In genomic region chr6:29947292-29947980, GRCh38 we compare ENCODE assay signal across 20 cellular contexts. TPM values are rescaled to one million over a fixed set of nuclear protein-coding genes. Genes with fewer than 3 reads are reported as not detected.
A peak's percentile ranks its signal among the peaks of the same experiment; 100 is the strongest.
DNase-seq lines count a peak whose midpoint lies in the region; ATAC-seq and TF ChIP-seq lines count a peak whose summit lies in the region.
"Had no signal": no experiment of that assay in that cellular context is flagged by ENCODE, and none has a peak within 500 bp of the region (broad histone marks: within the 10 kb centered on the region; RNA-seq: fewer than 3 reads in every experiment).

No MANE protein-coding gene starts in this region.

- H3K36me3 Mint-ChIP-seq in T-cell = peaks cover 55% of the 10 kb centered on the region

- H3K27ac ChIP-seq in mesenchymal stem cell (ENCODE audit: low read length, poor library complexity, severe bottlenecking) = no peak overlapping the region
- H3K27ac ChIP-seq in MM.1S (ENCODE audit: low read length) = no peak overlapping the region
- H3K27ac ChIP-seq: 22Rv1, adrenal gland, foreskin keratinocyte, upper lobe of right lung had no signal

- no peak for TF ChIP-seq CTCF in MM.1S (IDR thresholded peaks at IDR 0.05; ENCODE audit: low read length)

- ATAC-seq in T-cell (replicated peaks in 1 of 4) = peak in 2 of 4 experiments; percentile 3 to 5
- ATAC-seq in GM18873 (IDR thresholded peaks at IDR 0.05; ENCODE audit: low FRiP score, unreplicated experiment) = no peak
- ATAC-seq in HG03469 (IDR thresholded peaks at IDR 0.05; ENCODE audit: unreplicated experiment) = no peak
- ATAC-seq: foreskin keratinocyte, upper lobe of right lung had no signal

- H3K79me1 ChIP-seq in mesenchymal stem cell (replicated peaks; ENCODE audit: low read length, poor library complexity, severe bottlenecking) = no peaks in the 10 kb centered on the region

- POLR2A ChIA-PET in T-cell (lab: Charles Lee) = interaction anchor here in 1 of 2 donors (0.7 to 0.8 kb wide), 2 partner anchors 16 to 212 kb away, joined by 3 to 14 read pairs; no protein-coding TSS in a partner anchor

- no peak overlapping the region for H3K18ac ChIP-seq in mesenchymal stem cell (ENCODE audit: low read depth in 1 of 2, low read length in 2 of 2)

- H3K9me2 ChIP-seq in MM.1S (replicated peaks; ENCODE audit: insufficient read depth, low read length) = no peaks in the 10 kb centered on the region

- H2BK15ac ChIP-seq in mesenchymal stem cell (ENCODE audit: low read depth, poor library complexity, severe bottlenecking) = no peak overlapping the region

- H2AFZ ChIP-seq in mesenchymal stem cell (ENCODE audit: low read depth, low read length) (no peak overlapping the region), MM.1S (ENCODE audit: low read length) (no peak overlapping the region)

- H3K4me3 ChIP-seq in mesenchymal stem cell (ENCODE audit: insufficient read depth in 1 of 2, low read depth in 1 of 2, low read length in 2 of 2) = no peak overlapping the region
- no peak overlapping the region for H3K4me3 ChIP-seq in MM.1S (ENCODE audit: low read length)
- H3K4me3 ChIP-seq: adrenal gland, HAP-1, smooth muscle cell, upper lobe of right lung had no signal

- no peaks in the 10 kb centered on the region for H3K27me3 Mint-ChIP-seq in T-cell

- TF ChIP-seq POLR2A in GM10847 (IDR thresholded peaks at IDR 0.05; ENCODE audit: extremely low read depth, insufficient read length) = peak; percentile 17

- peaks cover 7% of the 10 kb centered on the region; the same call in 1 of the 2 replicates for H3F3A ChIP-seq in MM.1S (ENCODE audit: insufficient read depth, low read length)

- H4K8ac ChIP-seq in mesenchymal stem cell (ENCODE audit: low read length) = no peak overlapping the region

- no peak overlapping the region for H2BK12ac ChIP-seq in mesenchymal stem cell (ENCODE audit: low read length in 2 of 2)

- CTCF ChIA-PET in T-cell (lab: Charles Lee) = no interaction called here

- H3K4me3 Mint-ChIP-seq in T-cell = peak overlapping the region in 2 of 3 donors; percentile 97 to 99

- no peak overlapping the region for H3K14ac ChIP-seq in mesenchymal stem cell (ENCODE audit: low read length in 2 of 2)

- H3K36me3 ChIP-seq in mesenchymal stem cell (ENCODE audit: control insufficient read depth in 1 of 2, insufficient read depth in 2 of 2, low read depth in 1 of 2, low read length in 2 of 2) (peaks cover 10 to 44% of the 10 kb centered on the region in 2 experiments), MM.1S (replicated peaks; ENCODE audit: insufficient read depth, low read length) (no peaks in the 10 kb centered on the region)
- H3K36me3 ChIP-seq: HAP-1 had no signal

- H3K9me3 ChIP-seq in mesenchymal stem cell (ENCODE audit: control insufficient read depth, low read length) (no peaks in the 10 kb centered on the region), MM.1S (replicated peaks; ENCODE audit: insufficient read depth, low read length) (no peaks in the 10 kb centered on the region)
- H3K9me3 ChIP-seq: adrenal gland, BE2C, HAP-1, upper lobe of right lung had no signal

- H3K9ac ChIP-seq in mesenchymal stem cell (ENCODE audit: low read length) (no peak overlapping the region), MM.1S (ENCODE audit: low read length) (no peak overlapping the region)

- DNase-seq in NCI-H82 (lab: John Stamatoyannopoulos, UW) = peak; percentile 18
- DNase-seq in NCI-H82 treated with DMSO at 0.1 percent for 48 hours (lab: John Stamatoyannopoulos, UW; ENCODE audit: unreplicated experiment) = no peak
- DNase-seq in T-cell = peak in 1 of 34 experiments; percentile 9
- DNase-seq in mesenchymal stem cell = peak; percentile 22
- no peak for DNase-seq in MM.1S
- DNase-seq: adrenal gland; BE2C; foreskin keratinocyte; MV-4-11; NCI-H1930; NCI-H446 treated with DMSO at 0.1 percent for 48 hours; stimulated activated CD4-positive, alpha-beta T cell treated with anti-CD3 and anti-CD28 coated beads, Interleukin-4, amount 100 ng/mL, for 1 hour; upper lobe of right lung had no signal

- H3K79me2 ChIP-seq in MM.1S (ENCODE audit: low read length) = peaks cover 15% of the 10 kb centered on the region

- no peak overlapping the region for H2BK120ac ChIP-seq in mesenchymal stem cell (ENCODE audit: low read depth, low read length)

- no peak overlapping the region for H3K4me2 ChIP-seq in mesenchymal stem cell (ENCODE audit: low read length, poor library complexity, severe bottlenecking)
- no peak overlapping the region for H3K4me2 ChIP-seq in MM.1S (ENCODE audit: low read depth, low read length)
- H3K4me2 ChIP-seq: smooth muscle cell had no signal

- H4K20me1 ChIP-seq in MM.1S (ENCODE audit: insufficient read depth, low read length) = no peaks in the 10 kb centered on the region

- H2AK5ac ChIP-seq in mesenchymal stem cell (ENCODE audit: low read length, severe bottlenecking) = no peak overlapping the region

- H3K23ac ChIP-seq in mesenchymal stem cell (ENCODE audit: low read length in 2 of 2) = no peak overlapping the region

- H4K91ac ChIP-seq in mesenchymal stem cell (ENCODE audit: low read length) = no peak overlapping the region

- no peaks in the 10 kb centered on the region for H3K9me3 Mint-ChIP-seq in T-cell
- H3K9me3 Mint-ChIP-seq: neural crest cell had no signal

- WGBS in mesenchymal stem cell = 79% methylated on average over 2 of the region's 2 CpGs

- no peak overlapping the region for H3K4ac ChIP-seq in mesenchymal stem cell (ENCODE audit: low read depth in 1 of 2, low read length in 2 of 2)

- H3K27me3 ChIP-seq in mesenchymal stem cell (ENCODE audit: control insufficient read depth in 1 of 2, insufficient read depth in 1 of 2, low read length in 2 of 2) (no peaks in the 10 kb centered on the region), MM.1S (replicated peaks; ENCODE audit: insufficient read depth, low read length) (no peaks in the 10 kb centered on the region)
- H3K27me3 ChIP-seq: adrenal gland, BE2C, foreskin keratinocyte, upper lobe of right lung had no signal

- no peak overlapping the region for H2BK5ac ChIP-seq in mesenchymal stem cell (ENCODE audit: low read depth, low read length, poor library complexity, severe bottlenecking)

- H3K4me1 Mint-ChIP-seq in T-cell = peaks cover 44 to 76% (median 56%) of the 10 kb centered on the region in 3 donors

- H3K4me1 ChIP-seq in mesenchymal stem cell (ENCODE audit: control insufficient read depth, insufficient read depth, low read depth, low read length) (peaks cover 3% of the 10 kb centered on the region), MM.1S (ENCODE audit: low read length) (no peaks in the 10 kb centered on the region)
- H3K4me1 ChIP-seq: foreskin keratinocyte, HAP-1, upper lobe of right lung had no signal

- peak overlapping the region; percentile 45 to 86 for H3K27ac Mint-ChIP-seq in T-cell

RNA-seq across cellular contexts. Expression of gene HLA-A, which starts 5.1 kb away (rescaled TPM):
- total RNA-seq in T-cell = 1,000 to 10,000 TPM; 1,578 to 2,596 (median 2,172) TPM
- polyA plus RNA-seq in mesenchymal stem cell (2013, experiment 1 of 2) = 501 TPM
- 521 TPM for polyA plus RNA-seq in mesenchymal stem cell (2013, experiment 2 of 2)

Comparison
In these comparisons a context has a peak if more than half of its experiments do, and no peak if none do; other contexts are left out.
1. DNase-seq: peak in NCI-H82 (single experiment) and mesenchymal stem cell (single experiment); none in NCI-H82 treated with DMSO at 0.1 percent for 48 hours (single experiment) and MM.1S (single experiment).